Comparison of ENCODE assay signal across 9 cellular contexts in the genomic region with DNA sequence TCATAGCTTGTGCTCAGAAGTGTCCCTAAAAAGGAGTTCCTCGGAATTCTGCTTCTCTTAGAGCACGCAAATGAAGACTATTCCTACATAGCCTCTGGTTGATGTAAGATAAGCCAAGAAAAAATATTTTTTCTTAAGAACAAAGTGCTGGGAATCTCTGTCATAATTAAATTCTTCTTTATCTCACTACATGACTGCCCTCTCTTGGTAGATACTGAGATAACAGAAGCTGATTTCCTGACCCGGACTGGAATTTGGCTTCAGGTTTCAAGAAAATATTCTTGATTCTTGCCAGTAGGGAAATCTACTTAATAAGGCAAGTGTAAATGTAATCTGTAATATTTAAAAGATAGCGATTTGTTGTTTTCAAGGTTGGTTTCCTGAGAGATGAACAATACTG. TPM values are rescaled to one million over a fixed set of nuclear protein-coding genes. Genes with fewer than 3 reads are reported as not detected.
DNase-seq lines count a peak whose midpoint lies in the region; ATAC-seq, FAIRE-seq and TF ChIP-seq lines count a peak whose summit lies in the region.
"Had no signal": no experiment of that assay in that cellular context is flagged by ENCODE, and none has a peak within 500 bp of the region (broad histone marks: within the 10 kb centered on the region; RNA-seq: fewer than 3 reads in every experiment).

No MANE protein-coding gene starts in this region.

- H2BK120ac ChIP-seq in H1 (replicated peaks; ENCODE audit: low read depth, low read length) = no peak overlapping the region

- FAIRE-seq in H1 (lab: Jason Lieb, UNC) = peak; percentile 39

- POLR2A ChIA-PET in H1 (lab: Charles Lee; ENCODE audit: partially characterized antibody) = interaction anchor here (1.6 kb wide), 1 partner anchor 470 kb away, joined by 3 read pairs; no protein-coding TSS in a partner anchor

- H3K4me1 ChIP-seq in H1 (replicated peaks in 1 of 4; ENCODE audit: control insufficient read depth in 3 of 4, insufficient read depth in 4 of 4, low read length in 3 of 4) = no peaks in the 10 kb centered on the region; a peak in 2 of 7 replicates

- H3K9ac ChIP-seq in H1 (replicated peaks in 1 of 4; ENCODE audit: extremely low read depth in 1 of 4, low read depth in 3 of 4, low read length in 3 of 4) = no peak overlapping the region

- TF ChIP-seq POLR2A in H1 (IDR thresholded peaks at IDR 0.05; ENCODE audit: control extremely low read depth in 1 of 2, low read depth in 2 of 2, low read length in 2 of 2) = no peak

- no peaks in the 10 kb centered on the region for H3K79me1 ChIP-seq in H1 (ENCODE audit: low read depth, low read length)

- peak in 2 of 3 experiments; percentile 16 to 51 for DNase-seq in NCI-H1417 (lab: John Stamatoyannopoulos, UW)
- DNase-seq in NCI-H1417 treated with DMSO at 0.1 percent for 48 hours (lab: John Stamatoyannopoulos, UW) = no peak
- peak; percentile 18 for DNase-seq in NCI-H1048 (lab: John Stamatoyannopoulos, UW)
- DNase-seq in H1 (ENCODE audit: low read depth in 1 of 2, low spot score in 2 of 2) = no peak
- peak; percentile 3 for DNase-seq in neural crest cell (ENCODE audit: low read depth, low spot score)
- no peak for DNase-seq in stimulated activated naive B cell treated with anti-CD40 and anti-IgM and Interleukin-4, amounts not matched to agents 10 μg/mL and 1 μg/mL and 100 μg/mL, for 72 hours

- no peak overlapping the region for H3K4me3 ChIP-seq in H1 (ENCODE audit: extremely low read depth in 1 of 4, insufficient read depth in 2 of 4, low read depth in 3 of 4, low read length in 4 of 4)
- H3K4me3 ChIP-seq: skin epidermis had no signal

- ATAC-seq in stimulated activated naive B cell treated with anti-CD40 and anti-IgM and Interleukin-4, amounts not matched to agents 10 μg/mL and 1 μg/mL and 100 μg/mL, for 72 hours (replicated peaks) = no peak
- no peak for ATAC-seq in HG03432 (IDR thresholded peaks at IDR 0.05; ENCODE audit: unreplicated experiment)
- no peak for ATAC-seq in GM18873 (IDR thresholded peaks at IDR 0.05; ENCODE audit: low FRiP score, unreplicated experiment)

- no peak overlapping the region for H2BK20ac ChIP-seq in H1 (ENCODE audit: low read length)

- no peaks in the 10 kb centered on the region for H3K23me2 ChIP-seq in H1 (ENCODE audit: low read depth, low read length)

- H3K9me3 ChIP-seq in H1 (ENCODE audit: insufficient read depth in 2 of 2, low read depth in 1 of 2, low read length in 1 of 2) = no peaks in the 10 kb centered on the region

- H4K91ac ChIP-seq in H1 (replicated peaks; ENCODE audit: insufficient read length, low read length) = no peak overlapping the region

- H3K18ac ChIP-seq in H1 (ENCODE audit: extremely low read depth, low read length) = no peak overlapping the region

- no peak overlapping the region for H3K4me3 Mint-ChIP-seq in neural crest cell
- no peak overlapping the region for H3K4me3 Mint-ChIP-seq in stimulated activated naive B cell treated with anti-CD40 and anti-IgM and Interleukin-4, amounts not matched to agents 10 μg/mL and 1 μg/mL and 100 μg/mL, for 72 hours

- WGBS in H1 (ENCODE audit: extremely low coverage in 1 of 2, insufficient coverage in 1 of 2, insufficient read length in 1 of 2, insufficient replicate concordance in 2 of 2, low coverage in 1 of 2, low lambda C conversion rate in 2 of 2, missing lambda C conversion rate in 1 of 2), 2 experiments = 27% methylated on average over 4 of the region's 4 CpGs; no CpG with 5 or more reads in 1 of the 2 experiments

- no peak overlapping the region for H3K27ac ChIP-seq in H1 (ENCODE audit: low read depth, low read length)
- H3K27ac ChIP-seq: skin epidermis had no signal

- H3K27ac Mint-ChIP-seq in neural crest cell (ENCODE audit: unreplicated experiment) = no peak overlapping the region
- no peak overlapping the region for H3K27ac Mint-ChIP-seq in stimulated activated naive B cell treated with anti-CD40 and anti-IgM and Interleukin-4, amounts not matched to agents 10 μg/mL and 1 μg/mL and 100 μg/mL, for 72 hours

- no peak overlapping the region for H3K14ac ChIP-seq in H1 (ENCODE audit: insufficient read length)

- H3K27me3 Mint-ChIP-seq in neural crest cell (ENCODE audit: low read depth) = peaks cover 18% of the 10 kb centered on the region
- no peaks in the 10 kb centered on the region for H3K27me3 Mint-ChIP-seq in stimulated activated naive B cell treated with anti-CD40 and anti-IgM and Interleukin-4, amounts not matched to agents 10 μg/mL and 1 μg/mL and 100 μg/mL, for 72 hours

- H3K23ac ChIP-seq in H1 (ENCODE audit: insufficient read length) = no peak overlapping the region

- no peak overlapping the region for H4K5ac ChIP-seq in H1 (ENCODE audit: insufficient read length, low read depth, low read length)

- H2BK5ac ChIP-seq in H1 (ENCODE audit: low read depth, low read length) = no peak overlapping the region

- H3K9me3 Mint-ChIP-seq in neural crest cell = no peaks in the 10 kb centered on the region
- no peaks in the 10 kb centered on the region for H3K9me3 Mint-ChIP-seq in stimulated activated naive B cell treated with anti-CD40 and anti-IgM and Interleukin-4, amounts not matched to agents 10 μg/mL and 1 μg/mL and 100 μg/mL, for 72 hours

- no peaks in the 10 kb centered on the region for H3K79me2 ChIP-seq in H1 (ENCODE audit: control insufficient read depth in 1 of 2, insufficient read depth in 2 of 2, low read length in 2 of 2)

- no peak overlapping the region for H2BK15ac ChIP-seq in H1 (ENCODE audit: low read length)

- TF ChIP-seq RAD21 in H1 (IDR thresholded peaks at IDR 0.05 in 1 of 2, conservative IDR thresholded peaks at IDR 0.05 in 1 of 2; ENCODE audit: low read depth in 2 of 2, low read length in 2 of 2) = peak; percentile 78 to 81

- H3K4ac ChIP-seq in H1 (replicated peaks; ENCODE audit: insufficient read length, low read depth, low read length) = no peak overlapping the region

- peak in 2 of 3 experiments; percentile 50; a peak in 2 of 4 replicates for TF ChIP-seq CTCF in H1 (IDR thresholded peaks at IDR 0.05; ENCODE audit: control extremely low read depth in 1 of 3, insufficient read depth in 1 of 3, low read depth in 1 of 3, low read length in 3 of 3)
- peak; percentile 80 for TF ChIP-seq CTCF in neural crest cell (conservative IDR thresholded peaks at IDR 0.05)

- TF ChIP-seq EP300 in H1 (IDR thresholded peaks at IDR 0.05; ENCODE audit: borderline replicate concordance in 1 of 2, low read depth in 2 of 2, low read length in 2 of 2) = no peak

- no peaks in the 10 kb centered on the region for H3K36me3 ChIP-seq in H1 (ENCODE audit: control insufficient read depth in 2 of 4, insufficient read depth in 4 of 4, low read length in 3 of 4)

- no peaks in the 10 kb centered on the region for H4K20me1 ChIP-seq in H1 (replicated peaks in 1 of 2; ENCODE audit: control insufficient read depth in 1 of 2, insufficient read depth in 2 of 2, low read length in 2 of 2)

- H3K27me3 ChIP-seq in H1 (replicated peaks in 1 of 4; ENCODE audit: control insufficient read depth in 3 of 4, extremely low read depth in 1 of 4, insufficient read depth in 3 of 4, low read length in 3 of 4) = no peaks in the 10 kb centered on the region; a peak in 1 of 7 replicates

- CTCF ChIA-PET in H1 (lab: Charles Lee; ENCODE audit: partially characterized antibody) = interaction anchor here (0.6 to 4.1 kb wide), 53 partner anchors 9 to 1182 kb away, joined by 3 to 34 read pairs (median 3); no protein-coding TSS in a partner anchor

- H3K56ac ChIP-seq in H1 (replicated peaks; ENCODE audit: insufficient read length, low read depth, low read length) = no peak overlapping the region

- H3K36me3 Mint-ChIP-seq in neural crest cell (ENCODE audit: low read depth) = no peaks in the 10 kb centered on the region
- no peaks in the 10 kb centered on the region for H3K36me3 Mint-ChIP-seq in stimulated activated naive B cell treated with anti-CD40 and anti-IgM and Interleukin-4, amounts not matched to agents 10 μg/mL and 1 μg/mL and 100 μg/mL, for 72 hours

- H3K4me1 Mint-ChIP-seq in neural crest cell = no peaks in the 10 kb centered on the region
- H3K4me1 Mint-ChIP-seq in stimulated activated naive B cell treated with anti-CD40 and anti-IgM and Interleukin-4, amounts not matched to agents 10 μg/mL and 1 μg/mL and 100 μg/mL, for 72 hours = peaks cover 5 to 13% of the 10 kb centered on the region in 2 donors

- no peak overlapping the region for H3K4me2 ChIP-seq in H1 (ENCODE audit: insufficient read depth in 1 of 2, low read depth in 2 of 2, low read length in 2 of 2)

- H2AK5ac ChIP-seq in H1 (ENCODE audit: low read depth, low read length) = no peak overlapping the region

- H4K8ac ChIP-seq in H1 (ENCODE audit: extremely low read depth, insufficient read depth, low read length) = no peak overlapping the region

- 0 out of 2 replicates have a peak overlapping the region, but pooled peaks have one; percentile 13 for H2AFZ ChIP-seq in H1 (ENCODE audit: low read length)

- H2BK12ac ChIP-seq in H1 (ENCODE audit: low read depth, low read length) = no peak overlapping the region

TF ChIP-seq in H1, 55 proteins besides CTCF, POLR2A, EP300 and RAD21 (continues in another document):
- TF ChIP-seq CBX5 (IDR thresholded peaks at IDR 0.05; ENCODE audit: low read depth, low read length) (no peak), EZH2 (IDR thresholded peaks at IDR 0.05; ENCODE audit: low read depth, low read length, severe bottlenecking) (no peak), HDAC2 (IDR thresholded peaks at IDR 0.05; ENCODE audit: borderline replicate concordance in 1 of 2, low read depth in 2 of 2, low read length in 2 of 2) (no peak), SP2 (IDR thresholded peaks at IDR 0.05; ENCODE audit: low read length) (no peak), NANOG (IDR thresholded peaks at IDR 0.05; ENCODE audit: insufficient read depth, low read depth, low read length, poor library complexity, severe bottlenecking) (no peak)
- TF ChIP-seq, protein P1, sequence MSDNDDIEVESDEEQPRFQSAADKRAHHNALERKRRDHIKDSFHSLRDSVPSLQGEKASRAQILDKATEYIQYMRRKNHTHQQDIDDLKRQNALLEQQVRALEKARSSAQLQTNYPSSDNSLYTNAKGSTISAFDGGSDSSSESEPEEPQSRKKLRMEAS (IDR thresholded peaks at IDR 0.05) = no peak

RNA-seq across cellular contexts. Expression of a gene that starts 31.3 kb away (rescaled TPM):
- total RNA-seq in H1 (2021; fragmentation: NEBNext Ultra II Directional; extraction: Animal tissue kit (Norgen Biotek cat#: 25700)) = 25.3 and 25.6 TPM in 2 replicates
- polyA plus RNA-seq in H1 (2011; rRNA removed) = 11.5 and 16.1 TPM in 2 replicates
- polyA plus RNA-seq in H1 (2011; cell fraction: cytosol; rRNA removed) = 18.0 TPM
- polyA plus RNA-seq in H1 (2011; cell fraction: nucleus; rRNA removed) = 20.7 TPM
- 20.6 to 28.5 TPM (median 24.0 TPM) in 4 replicates for polyA plus RNA-seq in H1 (2012, experiment 1 of 2)
- 2.6 TPM for polyA plus RNA-seq in H1 (2012, experiment 2 of 2)
- 22.2 TPM for polyA plus RNA-seq in H1 (2013, experiment 1 of 2)
- polyA plus RNA-seq in H1 (2013, experiment 2 of 2) = 19.2 TPM
- polyA minus RNA-seq in H1 (2011; rRNA and poly(A)+ RNA removed) = 35.3 and 39.6 TPM in 2 replicates
- 11.8 TPM for polyA minus RNA-seq in H1 (2011; cell fraction: cytosol; rRNA and poly(A)+ RNA removed)
- polyA minus RNA-seq in H1 (2011; cell fraction: nucleus; rRNA and poly(A)+ RNA removed) = 72.1 TPM
- total RNA-seq in neural crest cell = 39.4 and 41.9 TPM in 2 replicates

Comparison
In these comparisons a context has a peak if more than half of its experiments do, and no peak if none do; other contexts are left out.
1. DNase-seq: peak in NCI-H1417 (2 of 3), NCI-H1048 (single experiment) and neural crest cell (single experiment); none in NCI-H1417 treated with DMSO at 0.1 percent for 48 hours (single experiment), H1 (0 of 2) and stimulated activated naive B cell treated with anti-CD40 and anti-IgM and Interleukin-4, amounts not matched to agents 10 μg/mL and 1 μg/mL and 100 μg/mL, for 72 hours (single experiment).